ENCODE assay signal across 8 cellular contexts in genomic region chr9:130927995-130928900, GRCh38. TPM values are rescaled to one million over a fixed set of nuclear protein-coding genes. Genes with fewer than 3 reads are reported as not detected.
DNase-seq lines count a peak whose midpoint lies in the region; ATAC-seq and TF ChIP-seq lines count a peak whose summit lies in the region.

No MANE protein-coding gene starts in this region.

- H3F3A ChIP-seq in DOHH2 (ENCODE audit: control insufficient read depth, insufficient read depth), result no peaks in the 10 kb centered on the region

- H3K79me2 ChIP-seq in DOHH2 (ENCODE audit: control insufficient read depth, low read length), result no peaks in the 10 kb centered on the region

- no peak for TF ChIP-seq POLR2A in right lobe of liver (IDR thresholded peaks at IDR 0.05)

- H4K20me1 ChIP-seq in DOHH2 (ENCODE audit: control insufficient read depth, insufficient read depth, low read depth, low read length), result no peaks in the 10 kb centered on the region

- 73% methylated on average over 4 of the region's 14 CpGs for WGBS in right lobe of liver (ENCODE audit: insufficient coverage, low coverage, low lambda C conversion rate, missing lambda C conversion rate)

- H3K9me3 ChIP-seq in DOHH2 (ENCODE audit: control insufficient read depth, insufficient read depth, low read length), result no peaks in the 10 kb centered on the region
- H3K9me3 ChIP-seq in right lobe of liver, result no peaks in the 10 kb centered on the region

- no peaks in the 10 kb centered on the region for H3K36me3 ChIP-seq in DOHH2 (ENCODE audit: control insufficient read depth, low read length)
- no peaks in the 10 kb centered on the region for H3K36me3 ChIP-seq in right lobe of liver

- H3K27ac ChIP-seq in DOHH2 (ENCODE audit: low read depth, low read length) (no peak overlapping the region), VCaP (peak overlapping the region; percentile 36; the same call in 1 of the 2 replicates), right lobe of liver (no peak overlapping the region)

- peak overlapping the region; percentile 30 for H3K4me2 ChIP-seq in DOHH2 (ENCODE audit: low read length)

- H3K4me3 ChIP-seq in DOHH2 (ENCODE audit: low read length) (no peak overlapping the region), right lobe of liver (no peak overlapping the region)

- ATAC-seq in HG02870 (IDR thresholded peaks at IDR 0.05; ENCODE audit: unreplicated experiment) (peak; percentile 37), right lobe of liver (peak; percentile 22 to 79 (median 59)), HG03025 (IDR thresholded peaks at IDR 0.05; ENCODE audit: low FRiP score, unreplicated experiment) (no peak), GM21528 (IDR thresholded peaks at IDR 0.05; ENCODE audit: low FRiP score, unreplicated experiment) (no peak), HG03108 (IDR thresholded peaks at IDR 0.05; ENCODE audit: unreplicated experiment) (no peak)

- H3K4me1 ChIP-seq in DOHH2 (ENCODE audit: control insufficient read depth, low read length), result peaks cover 55% of the 10 kb centered on the region
- no peaks in the 10 kb centered on the region for H3K4me1 ChIP-seq in right lobe of liver

- DNase-seq in right lobe of liver, result peak in 2 of 3 donors; percentile 62 to 67
- DNase-seq in activated naive CD4-positive, alpha-beta T cell treated with anti-CD3 and anti-CD28 coated beads, Interleukin-2, amount 50 U/mL, for 16 hours, result no peak

- intact Hi-C loops in right lobe of liver (cut with DNase I), result no loop called here

- H3K27me3 ChIP-seq in DOHH2 (ENCODE audit: control insufficient read depth, low read length), result peaks cover 5% of the 10 kb centered on the region
- H3K27me3 ChIP-seq in right lobe of liver, result no peaks in the 10 kb centered on the region

- no peak for TF ChIP-seq CTCF in DOHH2 (IDR thresholded peaks at IDR 0.05; ENCODE audit: low read depth, low read length, poor library complexity, severe bottlenecking)
- no peak for TF ChIP-seq CTCF in VCaP (conservative IDR thresholded peaks at IDR 0.05)
- TF ChIP-seq CTCF in right lobe of liver (IDR thresholded peaks at IDR 0.05), result no peak

- H3K9me2 ChIP-seq in DOHH2 (replicated peaks; ENCODE audit: control insufficient read depth, low read length), result no peaks in the 10 kb centered on the region

RNA-seq across cellular contexts. Expression of gene FIBCD1, which starts 10.8 kb away (rescaled TPM):
- total RNA-seq in right lobe of liver, result not detected

RNA-seq across cellular contexts. Expression of gene QRFP, which starts 31.6 kb away (rescaled TPM):
- total RNA-seq in right lobe of liver, result 1 to 10 TPM in 1 of 6 experiments, not detected in 5; 3.3 TPM

Comparison
In these comparisons a context has a peak if more than half of its experiments do, and no peak if none do; other contexts are left out.
1. ATAC-seq: peak in HG02870 (single experiment) and right lobe of liver (4 of 4); none in HG03025 (single experiment), GM21528 (single experiment) and HG03108 (single experiment).